18 cellular contexts compared by ENCODE assay signal in the genomic region with DNA sequence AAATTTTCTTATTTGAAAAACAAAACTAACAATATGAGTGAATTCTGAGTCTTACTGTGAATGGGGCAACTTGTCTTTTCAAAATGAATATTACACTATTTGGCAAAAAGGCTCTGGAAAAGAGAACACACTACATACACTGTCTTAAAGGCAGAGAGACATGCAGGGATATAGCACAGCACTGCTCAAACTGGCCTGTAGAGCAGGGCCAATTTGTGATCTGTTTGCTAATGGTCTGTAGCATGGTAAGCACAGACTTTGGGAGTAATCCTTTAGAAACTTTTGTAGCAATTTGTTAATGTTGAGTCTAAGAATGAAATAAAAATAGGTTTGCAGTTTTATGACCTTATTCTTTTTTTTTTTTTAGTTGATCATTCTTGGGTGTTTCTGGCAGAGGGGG.
DNase-seq lines count a peak whose midpoint lies in the region; ATAC-seq and TF ChIP-seq lines count a peak whose summit lies in the region.
"Had no signal": no experiment of that assay in that cellular context is flagged by ENCODE, and none has a peak within 500 bp of the region (broad histone marks: within the 10 kb centered on the region; RNA-seq: fewer than 3 reads in every experiment).

No MANE protein-coding gene starts in this region.

- no peaks in the 10 kb centered on the region for H3K9me2 ChIP-seq in OCI-LY7 (ENCODE audit: insufficient read depth, low read length)

- H3K27ac ChIP-seq in OCI-LY7 (ENCODE audit: low read depth, low read length, poor library complexity, severe bottlenecking), result no peak overlapping the region
- peak overlapping the region; percentile 6 for H3K27ac ChIP-seq in neuronal stem cell (replicated peaks; ENCODE audit: low read length)
- H3K27ac ChIP-seq: GM23248 had no signal

- H2BK12ac ChIP-seq in neuronal stem cell (ENCODE audit: low read length), result no peak overlapping the region

- no peak overlapping the region for H3K18ac ChIP-seq in neuronal stem cell (ENCODE audit: low read length)

- CTCF ChIA-PET in OCI-LY7 (lab: Charles Lee; ENCODE audit: unreplicated experiment), result no interaction called here

- H2BK120ac ChIP-seq in neuronal stem cell (ENCODE audit: low read depth, low read length), result no peak overlapping the region

- no peak overlapping the region for H3K4ac ChIP-seq in neuronal stem cell (ENCODE audit: low read length)

- no peak overlapping the region for H4K8ac ChIP-seq in neuronal stem cell (ENCODE audit: low read depth, low read length)

- H2BK5ac ChIP-seq in neuronal stem cell (ENCODE audit: low read length), result no peak overlapping the region

- H2AK5ac ChIP-seq in neuronal stem cell (ENCODE audit: low read depth, low read length), result no peak overlapping the region

- no peak overlapping the region for H3K23ac ChIP-seq in neuronal stem cell (ENCODE audit: low read depth, low read length, poor library complexity)

- no peaks in the 10 kb centered on the region for H3K79me1 ChIP-seq in neuronal stem cell (ENCODE audit: low read depth, low read length)

- H3K4me1 ChIP-seq in OCI-LY7 (ENCODE audit: insufficient read depth, low read length, poor library complexity, severe bottlenecking), result no peaks in the 10 kb centered on the region
- H3K4me1 ChIP-seq in neuronal stem cell (ENCODE audit: control insufficient read depth in 2 of 2, insufficient read depth in 1 of 2, low read depth in 1 of 2, low read length in 2 of 2), result no peaks in the 10 kb centered on the region

- ATAC-seq in left lobe of liver (peak; percentile 68), GM18520 (IDR thresholded peaks at IDR 0.05; ENCODE audit: unreplicated experiment) (no peak), left ventricle myocardium superior (no peak), GM21717 (IDR thresholded peaks at IDR 0.05; ENCODE audit: unreplicated experiment) (no peak)
- ATAC-seq: HCT116 had no signal

- no peak overlapping the region for H4K91ac ChIP-seq in neuronal stem cell (ENCODE audit: low read depth, low read length, poor library complexity)

- POLR2A ChIA-PET in OCI-LY7 (lab: Charles Lee), result no interaction called here

- BruUV-seq in OCI-LY7 (replicated peaks; lab: Mats Ljungman, UMichigan), result no TSS peak

- no peaks in the 10 kb centered on the region; the same call in 1 of the 2 replicates for H3K36me3 ChIP-seq in OCI-LY7 (ENCODE audit: insufficient read depth, low read length)
- H3K36me3 ChIP-seq in neuronal stem cell (replicated peaks in 1 of 2; ENCODE audit: control insufficient read depth in 2 of 2, insufficient read depth in 2 of 2, low read length in 2 of 2), result no peaks in the 10 kb centered on the region

- H3K9me3 ChIP-seq in OCI-LY7 (ENCODE audit: low read length), result peaks cover 29% of the 10 kb centered on the region
- no peaks in the 10 kb centered on the region for H3K9me3 ChIP-seq in neuronal stem cell (replicated peaks in 1 of 2; ENCODE audit: control insufficient read depth in 2 of 2, insufficient read depth in 1 of 2, low read depth in 1 of 2, low read length in 2 of 2)

- H3K14ac ChIP-seq in neuronal stem cell (ENCODE audit: low read length), result no peak overlapping the region

- H3K79me2 ChIP-seq in OCI-LY7 (ENCODE audit: insufficient read depth, low read depth, low read length), result no peaks in the 10 kb centered on the region

- H3K4me3 ChIP-seq in OCI-LY7 (ENCODE audit: low read depth, low read length, poor library complexity, severe bottlenecking) (no peak overlapping the region), neuronal stem cell (ENCODE audit: low read length in 2 of 2) (no peak overlapping the region)
- H3K4me3 ChIP-seq: GM23248 had no signal

- 0 out of 2 replicates have a peak overlapping the region, but pooled peaks have one; percentile 39 for H2AFZ ChIP-seq in OCI-LY7 (ENCODE audit: low read length)
- H2AFZ ChIP-seq in neuronal stem cell (ENCODE audit: low read length), result no peak overlapping the region
- H2AFZ ChIP-seq: GM23248 had no signal

- no peak overlapping the region for H2BK15ac ChIP-seq in neuronal stem cell (ENCODE audit: low read length)

- H3K9ac ChIP-seq in neuronal stem cell (ENCODE audit: low read depth, low read length, poor library complexity), result no peak overlapping the region
- H3K9ac ChIP-seq: GM23248 had no signal

- H4K20me1 ChIP-seq in OCI-LY7 (ENCODE audit: insufficient read depth, low read length), result no peaks in the 10 kb centered on the region

- intact Hi-C loops in OCI-LY7 (cut with micrococcal nuclease; ENCODE audit: unreplicated experiment) (no loop called here), left ventricle myocardium superior (cut with micrococcal nuclease) (no loop called here)

- H3K4me2 ChIP-seq in OCI-LY7 (ENCODE audit: low read length), result no peak overlapping the region
- H3K4me2 ChIP-seq in neuronal stem cell (ENCODE audit: insufficient read depth, low read length, poor library complexity, severe bottlenecking), result no peak overlapping the region

- no peak for TF ChIP-seq CTCF in OCI-LY7 (conservative IDR thresholded peaks at IDR 0.05; ENCODE audit: low read length)

- H3K27me3 ChIP-seq in neuronal stem cell (ENCODE audit: control insufficient read depth in 3 of 3, insufficient read depth in 3 of 3, low read depth in 1 of 3, low read length in 3 of 3), result no peaks in the 10 kb centered on the region

- DNase-seq in OCI-LY7 (ENCODE audit: low spot score) (no peak), SK-N-DZ (ENCODE audit: low spot score) (peak; percentile 17), left lobe of liver (ENCODE audit: low spot score) (no peak), neuronal stem cell (ENCODE audit: low spot score) (no peak), NCI-H1105 (lab: John Stamatoyannopoulos, UW) (no peak), left ventricle myocardium superior (no peak)
- DNase-seq: C1 segment of cervical spinal cord; Calu3; CD4-positive, alpha-beta memory T cell; COR-L47; DMS53; DMS79 treated with DMSO at 0.1 percent for 48 hours; GF-D8; GM23248; H9 had no signal
